ENCODE assay signal across 8 cellular contexts in the genomic region with DNA sequence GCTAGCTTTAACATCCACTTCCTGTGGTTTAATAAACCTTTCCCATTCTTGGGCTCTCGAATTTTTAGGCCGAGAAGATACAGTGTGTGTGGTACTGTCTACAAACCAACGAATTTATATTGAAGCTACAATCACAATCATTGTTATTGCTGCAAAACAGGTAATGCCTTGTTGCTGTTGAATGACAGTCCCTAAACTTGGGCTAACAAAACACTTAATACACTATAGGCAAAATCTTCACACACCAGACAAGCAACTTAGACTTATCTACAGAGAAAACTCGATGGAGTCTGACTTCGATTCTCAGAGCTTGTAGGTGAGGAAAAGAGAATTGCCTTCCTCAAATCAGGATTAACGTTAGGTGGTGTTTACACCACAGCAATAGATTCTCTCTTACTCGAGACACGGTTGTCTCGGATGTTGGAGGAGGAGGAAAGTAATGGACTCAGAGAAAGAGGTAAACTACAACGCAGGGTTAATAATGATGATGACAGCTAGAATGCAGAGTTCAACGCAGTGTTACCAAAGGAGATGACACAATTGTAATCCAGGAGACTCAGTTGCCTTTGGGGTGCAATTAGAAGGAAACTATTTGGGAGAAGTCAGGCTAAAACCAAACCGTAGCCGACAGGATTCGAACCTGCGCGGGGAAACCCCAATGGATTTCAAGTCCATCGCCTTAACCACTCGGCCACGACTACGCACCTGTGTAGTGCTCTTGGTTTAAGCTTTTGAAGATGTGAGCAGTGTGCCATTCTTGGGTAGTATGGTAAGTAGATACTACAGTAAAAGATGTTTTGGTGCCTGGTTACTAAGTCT. TPM values are rescaled to one million over a fixed set of nuclear protein-coding genes. Genes with fewer than 3 reads are reported as not detected.
DNase-seq lines count a peak whose midpoint lies in the region; TF ChIP-seq lines count a peak whose summit lies in the region.

No MANE protein-coding gene starts in this region.

- no peak overlapping the region for H2AFZ ChIP-seq in hepatocyte

- peaks cover 32% of the 10 kb centered on the region for H3K4me1 Mint-ChIP-seq in activated T-cell treated with anti-CD3 and anti-CD28 coated beads, Interleukin-2, amount 50 U/mL, for 24 hours (ENCODE audit: low read depth)

- no peaks in the 10 kb centered on the region for H3K79me2 ChIP-seq in hepatocyte

- no peaks in the 10 kb centered on the region for H3K9me2 ChIP-seq in hepatocyte (replicated peaks; ENCODE audit: insufficient read depth)

- WGBS in hepatocyte (ENCODE audit: low lambda C conversion rate, missing lambda C conversion rate), result 31% methylated on average over 20 of the region's 20 CpGs

- no peaks in the 10 kb centered on the region for H3K9me3 Mint-ChIP-seq in activated T-cell treated with anti-CD3 and anti-CD28 coated beads, Interleukin-2, amount 50 U/mL, for 24 hours

- H3K27me3 ChIP-seq in hepatocyte, result no peaks in the 10 kb centered on the region

- H3K27ac ChIP-seq in hepatocyte, result no peak overlapping the region

- H3K27me3 Mint-ChIP-seq in activated T-cell treated with anti-CD3 and anti-CD28 coated beads, Interleukin-2, amount 50 U/mL, for 24 hours, result peaks cover 25% of the 10 kb centered on the region

- no peak for TF ChIP-seq CTCF in hepatocyte (IDR thresholded peaks at IDR 0.05; ENCODE audit: poor library complexity)

- H3K36me3 ChIP-seq in hepatocyte (replicated peaks; ENCODE audit: insufficient read depth, low read depth), result no peaks in the 10 kb centered on the region

- no peak overlapping the region for H3K4me2 ChIP-seq in hepatocyte

- DNase-seq in NCI-H1436 (lab: John Stamatoyannopoulos, UW), result peak; percentile 35
- no peak for DNase-seq in NCI-H1436 treated with DMSO at 0.1 percent for 48 hours (lab: John Stamatoyannopoulos, UW)
- DNase-seq in NCI-H82 (lab: John Stamatoyannopoulos, UW), result peak; percentile 85
- DNase-seq in activated T-cell treated with anti-CD3 and anti-CD28 coated beads, Interleukin-2, amount 50 U/mL, for 24 hours, result peak; percentile 71
- peak; percentile 66 for DNase-seq in hepatocyte (ENCODE audit: low spot score)
- DNase-seq in stimulated activated CD8-positive, alpha-beta memory T cell treated with anti-CD3 and anti-CD28 coated beads, Interleukin-4, amount 100 ng/mL, for 48 hours, result peak; percentile 76
- DNase-seq in cerebellum (ENCODE audit: low spot score), result no peak
- no peak for DNase-seq in DMS79 (lab: John Stamatoyannopoulos, UW)

- H3K27ac Mint-ChIP-seq in activated T-cell treated with anti-CD3 and anti-CD28 coated beads, Interleukin-2, amount 50 U/mL, for 24 hours, result peak overlapping the region; percentile 39

- no peak overlapping the region for H3K4me3 ChIP-seq in hepatocyte

- H3K9me3 ChIP-seq in hepatocyte (ENCODE audit: low read depth), result no peaks in the 10 kb centered on the region

- H4K20me1 ChIP-seq in hepatocyte (ENCODE audit: insufficient read depth, poor library complexity, severe bottlenecking), result no peaks in the 10 kb centered on the region

- H3K4me1 ChIP-seq in hepatocyte (ENCODE audit: insufficient read depth), result no peaks in the 10 kb centered on the region

- no peaks in the 10 kb centered on the region for H3K36me3 Mint-ChIP-seq in activated T-cell treated with anti-CD3 and anti-CD28 coated beads, Interleukin-2, amount 50 U/mL, for 24 hours (ENCODE audit: low read depth)

- H3K4me3 Mint-ChIP-seq in activated T-cell treated with anti-CD3 and anti-CD28 coated beads, Interleukin-2, amount 50 U/mL, for 24 hours, result no peak overlapping the region

RNA-seq across cellular contexts. Expression of a gene that starts 32.5 kb away (rescaled TPM):
- total RNA-seq in hepatocyte, result 10.7 and 12.3 TPM in 2 replicates
- polyA plus RNA-seq in hepatocyte, result 5.1 and 5.3 TPM in 2 replicates
- total RNA-seq in cerebellum, result 16.3 TPM

Comparison
In these comparisons a context has a peak if more than half of its experiments do, and no peak if none do; other contexts are left out.
1. DNase-seq: peak in NCI-H1436 (single experiment), NCI-H82 (single experiment), activated T-cell treated with anti-CD3 and anti-CD28 coated beads, Interleukin-2, amount 50 U/mL, for 24 hours (single experiment), hepatocyte (single experiment) and stimulated activated CD8-positive, alpha-beta memory T cell treated with anti-CD3 and anti-CD28 coated beads, Interleukin-4, amount 100 ng/mL, for 48 hours (single experiment); none in NCI-H1436 treated with DMSO at 0.1 percent for 48 hours (single experiment), cerebellum (single experiment) and DMS79 (single experiment).